Comparison of ENCODE assay signal across 31 cellular contexts in genomic region chr5:40452874-40453624, GRCh38.
"Had no signal": no experiment of that assay in that cellular context is flagged by ENCODE, and none has a peak within 500 bp of the region (broad histone marks: within the 10 kb centered on the region; RNA-seq: fewer than 3 reads in every experiment).

No MANE protein-coding gene starts in this region.

- H3K27ac Mint-ChIP-seq: activated CD4-positive, alpha-beta memory T cell treated with anti-CD3 and anti-CD28 coated beads, Interleukin-2, amount 10 ng/mL, durations not matched to agents 7 days and 5 days; activated naive CD8-positive, alpha-beta T cell; effector memory CD8-positive, alpha-beta T cell; naive B cell; stimulated activated effector memory CD8-positive, alpha-beta T cell treated with anti-CD3 and anti-CD28 coated beads, Interleukin-12 subunit alpha, Interleukin-12 subunit beta, amount 100 ng/mL, for 72 hours; T-helper 1 cell treated with Interleukin-12 subunit alpha and Interleukin-12 subunit beta and Interleukin-4 antibody, amounts not matched to agents 30 μg/mL and 1 μg/mL, for 36 hours had no signal

- H3K4me3 ChIP-seq: ascending aorta, coronary artery, gastrocnemius medialis, psoas muscle, sigmoid colon, testis, transverse colon had no signal

- H3K27ac ChIP-seq: ascending aorta, brain microvascular endothelial cell, coronary artery, gastrocnemius medialis, parathyroid adenoma, psoas muscle, sigmoid colon, testis, transverse colon, VCaP had no signal

- H2AFZ ChIP-seq: parathyroid adenoma had no signal

- H3K27me3 ChIP-seq: ascending aorta, brain microvascular endothelial cell, gastrocnemius medialis, sigmoid colon, testis, transverse colon had no signal

- H3K9ac ChIP-seq: parathyroid adenoma had no signal

- DNase-seq: activated CD4-positive, alpha-beta memory T cell treated with anti-CD3 and anti-CD28 coated beads, Interleukin-2, amount 10 ng/mL, durations not matched to agents 7 days and 5 days; activated CD4-positive, alpha-beta T cell treated with anti-CD3 and anti-CD28 coated beads for 48 hours; activated effector memory CD4-positive, alpha-beta T cell treated with Interleukin-2 at 50 U/mL for 16 hours; activated naive CD4-positive, alpha-beta T cell treated with Interleukin-2 at 50 U/mL for 16 hours; brain microvascular endothelial cell; effector memory CD8-positive, alpha-beta T cell; erythroblast; gastrocnemius medialis; glutamatergic neuron; islet precursor cell; left cardiac atrium; left ventricle myocardium superior; mammary epithelial cell; naive B cell; occipital lobe; psoas muscle; sigmoid colon; small intestine; stimulated activated CD4-positive, alpha-beta T cell treated with anti-CD3 and anti-CD28 coated beads, Interleukin-4, amount 100 ng/mL, for 24 hours; T-helper 9 cell; testis; transverse colon had no signal

- H3K9me3 ChIP-seq: ascending aorta, gastrocnemius medialis, psoas muscle, sigmoid colon, testis, transverse colon had no signal

- H3K79me2 ChIP-seq: parathyroid adenoma had no signal

- H3K4me3 Mint-ChIP-seq: activated CD4-positive, alpha-beta memory T cell treated with anti-CD3 and anti-CD28 coated beads, Interleukin-2, amount 10 ng/mL, durations not matched to agents 7 days and 5 days; activated naive CD8-positive, alpha-beta T cell; effector memory CD8-positive, alpha-beta T cell; naive B cell; neural crest cell; stimulated activated effector memory CD8-positive, alpha-beta T cell treated with anti-CD3 and anti-CD28 coated beads, Interleukin-12 subunit alpha, Interleukin-12 subunit beta, amount 100 ng/mL, for 72 hours; T-helper 1 cell treated with Interleukin-12 subunit alpha and Interleukin-12 subunit beta and Interleukin-4 antibody, amounts not matched to agents 30 μg/mL and 1 μg/mL, for 36 hours had no signal

- H3K36me3 ChIP-seq: ascending aorta, brain microvascular endothelial cell, gastrocnemius medialis, sigmoid colon, transverse colon had no signal

- ATAC-seq: activated CD4-positive, CD25-positive, alpha-beta regulatory T cell treated with anti-CD3 and anti-CD28 coated beads, Interleukin-2, amount 50 U/mL, for 24 hours; effector memory CD8-positive, alpha-beta T cell; gastrocnemius medialis; left cardiac atrium; left ventricle myocardium superior; psoas muscle; stimulated activated effector memory CD8-positive, alpha-beta T cell treated with anti-CD3 and anti-CD28 coated beads, Interleukin-12 subunit alpha, Interleukin-12 subunit beta, amount 100 ng/mL, for 72 hours had no signal

- H3K36me3 Mint-ChIP-seq: activated naive CD8-positive, alpha-beta T cell; stimulated activated effector memory CD8-positive, alpha-beta T cell treated with anti-CD3 and anti-CD28 coated beads, Interleukin-12 subunit alpha, Interleukin-12 subunit beta, amount 100 ng/mL, for 72 hours had no signal

- H3K4me1 Mint-ChIP-seq: activated CD4-positive, alpha-beta memory T cell treated with anti-CD3 and anti-CD28 coated beads, Interleukin-2, amount 10 ng/mL, durations not matched to agents 7 days and 5 days; neural crest cell had no signal

- H3K27me3 Mint-ChIP-seq: activated CD4-positive, alpha-beta memory T cell treated with anti-CD3 and anti-CD28 coated beads, Interleukin-2, amount 10 ng/mL, durations not matched to agents 7 days and 5 days; activated naive CD8-positive, alpha-beta T cell; effector memory CD8-positive, alpha-beta T cell; naive B cell had no signal

- H3K4me1 ChIP-seq: ascending aorta, gastrocnemius medialis, parathyroid adenoma, psoas muscle, testis, transverse colon had no signal
